Comparison of ENCODE assay signal across 14 cellular contexts in the genomic region with DNA sequence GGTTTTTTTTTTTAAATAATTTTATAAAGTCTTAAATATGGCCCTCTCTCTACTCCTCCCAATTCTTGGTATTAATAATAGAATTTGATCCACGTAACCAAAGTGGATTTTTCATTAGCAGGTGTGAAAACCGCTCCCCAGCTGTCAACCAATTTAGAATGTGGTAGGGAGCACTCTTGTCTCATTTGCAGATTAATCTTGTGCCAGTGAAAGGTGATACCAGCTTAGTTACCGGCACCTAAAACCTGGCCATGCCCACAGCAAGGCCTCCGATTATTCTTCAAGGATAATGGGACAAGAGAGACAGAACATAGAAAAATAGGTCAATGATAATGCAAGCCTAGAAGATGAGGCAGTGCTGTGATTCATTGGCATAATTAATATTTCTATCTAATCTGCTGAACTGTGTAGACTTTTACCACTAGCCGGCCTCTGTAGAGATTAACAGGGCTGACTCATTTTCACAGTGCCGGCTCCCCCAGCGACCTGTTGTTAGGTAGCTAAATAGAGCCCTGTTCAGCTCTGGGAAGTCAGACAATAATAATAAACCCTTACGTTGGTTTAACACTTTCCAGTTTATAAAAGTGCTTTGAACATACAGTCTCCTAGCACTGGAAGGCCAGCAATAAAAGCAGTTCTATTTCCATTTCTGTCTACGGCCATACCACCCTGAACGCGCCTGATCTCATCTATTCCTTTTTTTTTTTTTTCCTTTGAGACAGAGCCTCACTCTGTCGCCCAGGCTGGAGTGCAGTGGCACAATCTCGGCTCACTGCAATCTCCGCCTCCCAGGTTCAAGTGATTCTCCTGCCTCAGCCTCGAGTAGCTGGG.
A peak's percentile ranks its signal among the peaks of the same experiment; 100 is the strongest.
DNase-seq lines count a peak whose midpoint lies in the region; ATAC-seq and TF ChIP-seq lines count a peak whose summit lies in the region.
"Had no signal": no experiment of that assay in that cellular context is flagged by ENCODE, and none has a peak within 500 bp of the region (broad histone marks: within the 10 kb centered on the region; RNA-seq: fewer than 3 reads in every experiment).

No MANE protein-coding gene starts in this region.

- no peaks in the 10 kb centered on the region for H3K9me3 Mint-ChIP-seq in effector memory CD8-positive, alpha-beta T cell
- H3K9me3 Mint-ChIP-seq: naive thymus-derived CD8-positive, alpha-beta T cell had no signal

- no peaks in the 10 kb centered on the region for H3K27me3 Mint-ChIP-seq in effector memory CD8-positive, alpha-beta T cell
- H3K27me3 Mint-ChIP-seq: activated CD4-positive, alpha-beta T cell treated with anti-CD3 and anti-CD28 coated beads, Interleukin-2, amount 10 ng/mL, durations not matched to agents 24 days and 14 days; naive thymus-derived CD8-positive, alpha-beta T cell had no signal

- no peaks in the 10 kb centered on the region for H3K27me3 ChIP-seq in prostate gland (replicated peaks; ENCODE audit: insufficient read depth)

- no peak overlapping the region for H3K4me3 ChIP-seq in prostate gland

- 58% methylated on average over 15 of the region's 15 CpGs for WGBS in prostate gland

- no peak for TF ChIP-seq POLR2A in prostate gland (IDR thresholded peaks at IDR 0.05)

- ATAC-seq in effector memory CD8-positive, alpha-beta T cell (replicated peaks) = peak; percentile 69
- ATAC-seq: naive thymus-derived CD8-positive, alpha-beta T cell had no signal

- H3K27ac Mint-ChIP-seq in effector memory CD8-positive, alpha-beta T cell = peak overlapping the region in 1 of 2 donors; percentile 67
- H3K27ac Mint-ChIP-seq: activated CD4-positive, alpha-beta T cell treated with anti-CD3 and anti-CD28 coated beads, Interleukin-2, amount 10 ng/mL, durations not matched to agents 24 days and 14 days had no signal

- H3K9me3 ChIP-seq in prostate gland = no peaks in the 10 kb centered on the region
- H3K9me3 ChIP-seq: Caco-2 had no signal

- intact Hi-C loops in prostate gland (cut with DNase I) = no loop called here

- peak overlapping the region in 1 of 2 donors; percentile 41 for H3K4me3 Mint-ChIP-seq in effector memory CD8-positive, alpha-beta T cell
- H3K4me3 Mint-ChIP-seq: activated CD4-positive, alpha-beta T cell treated with anti-CD3 and anti-CD28 coated beads, Interleukin-2, amount 10 ng/mL, durations not matched to agents 24 days and 14 days; naive thymus-derived CD8-positive, alpha-beta T cell had no signal

- H3K36me3 ChIP-seq in prostate gland = no peaks in the 10 kb centered on the region

- TF ChIP-seq CTCF in prostate gland (IDR thresholded peaks at IDR 0.05) = no peak

- peak overlapping the region; percentile 77 to 88 for H3K27ac ChIP-seq in prostate gland

- H3K36me3 Mint-ChIP-seq in effector memory CD8-positive, alpha-beta T cell (ENCODE audit: insufficient read depth) = peaks cover 3% of the 10 kb centered on the region

- H3K4me1 ChIP-seq in prostate gland (replicated peaks) = no peaks in the 10 kb centered on the region

- H3K4me1 Mint-ChIP-seq in effector memory CD8-positive, alpha-beta T cell (ENCODE audit: low read depth in 2 of 2) = peaks cover 2 to 8% of the 10 kb centered on the region in 2 donors

- DNase-seq in DMS 273 (lab: John Stamatoyannopoulos, UW; ENCODE audit: unreplicated experiment) = peak; percentile 60
- no peak for DNase-seq in DMS 273 treated with DMSO at 0.1 percent for 48 hours (lab: John Stamatoyannopoulos, UW)
- DNase-seq in NCI-H69 (lab: John Stamatoyannopoulos, UW) = peak; percentile 80
- no peak for DNase-seq in effector memory CD8-positive, alpha-beta T cell
- no peak for DNase-seq in prostate gland (ENCODE audit: low spot score)
- no peak for DNase-seq in NCI-H2081 treated with DMSO at 0.1 percent for 48 hours (lab: John Stamatoyannopoulos, UW)
- DNase-seq in stimulated activated CD4-positive, alpha-beta T cell treated with anti-CD3 and anti-CD28 coated beads, Interleukin-4, amount 100 ng/mL, for 24 hours = no peak
- DNase-seq in cerebellar cortex (ENCODE audit: low spot score) = no peak
- DNase-seq: 8988T; activated CD4-positive, alpha-beta T cell treated with anti-CD3 and anti-CD28 coated beads, Interleukin-2, amount 10 ng/mL, durations not matched to agents 24 days and 14 days; Caco-2; MV-4-11; naive thymus-derived CD8-positive, alpha-beta T cell; trophoblast cell had no signal

Comparison
In these comparisons a context has a peak if more than half of its experiments do, and no peak if none do; other contexts are left out.
1. DNase-seq: peak in DMS 273 (single experiment) and NCI-H69 (single experiment); none in DMS 273 treated with DMSO at 0.1 percent for 48 hours (single experiment), effector memory CD8-positive, alpha-beta T cell (0 of 3), prostate gland (single experiment), NCI-H2081 treated with DMSO at 0.1 percent for 48 hours (single experiment), stimulated activated CD4-positive, alpha-beta T cell treated with anti-CD3 and anti-CD28 coated beads, Interleukin-4, amount 100 ng/mL, for 24 hours (single experiment) and cerebellar cortex (single experiment).